Comparison of ENCODE assay signal across 18 cellular contexts in genomic region chr22:46815559-46815895, GRCh38. TPM values are rescaled to one million over a fixed set of nuclear protein-coding genes. Genes with fewer than 3 reads are reported as not detected.
A peak's percentile ranks its signal among the peaks of the same experiment; 100 is the strongest.
DNase-seq lines count a peak whose midpoint lies in the region; ATAC-seq, FAIRE-seq and TF ChIP-seq lines count a peak whose summit lies in the region.
"Had no signal": no experiment of that assay in that cellular context is flagged by ENCODE, and none has a peak within 500 bp of the region (broad histone marks: within the 10 kb centered on the region; RNA-seq: fewer than 3 reads in every experiment).

No MANE protein-coding gene starts in this region.

- no peak overlapping the region for H2AFZ ChIP-seq in IMR-90 (replicated peaks; ENCODE audit: low read length, poor library complexity)
- H2AFZ ChIP-seq: parathyroid adenoma had no signal

- H4K91ac ChIP-seq in IMR-90 (ENCODE audit: insufficient read depth, low read depth, low read length): no peak overlapping the region; the same call in none of the 2 replicates

- no peak overlapping the region for H2BK120ac ChIP-seq in IMR-90 (ENCODE audit: low read depth, low read length)

- peaks cover 4% of the 10 kb centered on the region; the same call in 1 of the 2 replicates for H3K36me3 ChIP-seq in IMR-90 (ENCODE audit: control insufficient read depth, insufficient read depth, low read length)
- H3K36me3 ChIP-seq: BE2C had no signal

- POLR2A ChIA-PET in A549 (lab: Yijun Ruan, JAX): no interaction called here
- POLR2A ChIA-PET in IMR-90 (lab: Charles Lee; ENCODE audit: unreplicated experiment): no interaction called here

- dilution Hi-C loops in IMR-90 (cut with HindIII; ENCODE audit: low sequenced_read_pairs, unreplicated experiment): no loop called here

- peak in 1 of 2 experiments; percentile 32; a peak in 2 of 6 replicates for ATAC-seq in A549
- ATAC-seq in IMR-90 (ENCODE audit: low read depth): no peak
- ATAC-seq in effector memory CD8-positive, alpha-beta T cell (replicated peaks): no peak

- no peak overlapping the region for H3K23ac ChIP-seq in IMR-90 (ENCODE audit: low read depth, low read length)

- no peak overlapping the region for H3K4me3 ChIP-seq in A549
- no peak overlapping the region for H3K4me3 ChIP-seq in IMR-90 (ENCODE audit: insufficient read depth, low read depth, low read length)
- H3K4me3 ChIP-seq: mucosa of descending colon, skin epidermis had no signal

- no peak overlapping the region for H4K5ac ChIP-seq in IMR-90 (ENCODE audit: low read depth, low read length)

- H3K79me1 ChIP-seq in IMR-90 (ENCODE audit: low read depth in 1 of 2, low read length in 2 of 2): peaks cover 20 to 48% of the 10 kb centered on the region in 2 experiments

- TF ChIP-seq CTCF in A549 (IDR thresholded peaks at IDR 0.05) (no peak), IMR-90 (conservative IDR thresholded peaks at IDR 0.05; ENCODE audit: low read depth, low read length) (no peak), neural crest cell (conservative IDR thresholded peaks at IDR 0.05) (no peak)

- H3K27ac ChIP-seq in A549: peak overlapping the region; percentile 45 to 82
- no peak overlapping the region for H3K27ac ChIP-seq in IMR-90 (ENCODE audit: insufficient read depth, low read length)
- H3K27ac ChIP-seq: parathyroid adenoma had no signal

- H3K27ac Mint-ChIP-seq in effector memory CD8-positive, alpha-beta T cell: peak overlapping the region; percentile 38 to 62
- peak overlapping the region; percentile 85 for H3K27ac Mint-ChIP-seq in neural crest cell (ENCODE audit: unreplicated experiment)
- H3K27ac Mint-ChIP-seq: T-helper 2 cell treated with Interferon-gamma antibody and Interleukin-4, amounts not matched to agents 5 μg/mL and 100 μg/mL, for 36 hours had no signal

- H2AK5ac ChIP-seq in IMR-90 (ENCODE audit: low read depth, low read length): peak overlapping the region; percentile 77; the same call in 1 of the 2 replicates

- 77% methylated on average over 5 of the region's 5 CpGs for WGBS in A549 (ENCODE audit: missing lambda C conversion rate)
- WGBS in IMR-90 (ENCODE audit: extremely low coverage in 2 of 2, insufficient read length in 1 of 2), 2 experiments: no CpG with 5 or more reads among the region's 5 CpGs

- no peak overlapping the region for H3K14ac ChIP-seq in IMR-90 (replicated peaks; ENCODE audit: low read depth, low read length)

- TF ChIP-seq POLR2A in A549 (IDR thresholded peaks at IDR 0.05; ENCODE audit: low read length) (no peak), IMR-90 (IDR thresholded peaks at IDR 0.05; ENCODE audit: low read depth, low read length) (no peak)

- no peak overlapping the region for H3K18ac ChIP-seq in IMR-90 (ENCODE audit: low read depth, low read length)

- no peak overlapping the region; the same call in 2 of the 3 replicates for H2BK15ac ChIP-seq in IMR-90 (ENCODE audit: low read depth, low read length)

- peaks cover 23% of the 10 kb centered on the region for H3K36me3 Mint-ChIP-seq in effector memory CD8-positive, alpha-beta T cell (ENCODE audit: insufficient read depth)
- H3K36me3 Mint-ChIP-seq in neural crest cell (ENCODE audit: low read depth): peaks cover 18% of the 10 kb centered on the region

- CTCF ChIA-PET in A549 (lab: Yijun Ruan, JAX): interaction anchor here (0.7 to 2.7 kb wide), 3 partner anchors 13 to 67 kb away, joined by 3 to 23 read pairs (median 7); no protein-coding TSS in a partner anchor
- CTCF ChIA-PET in IMR-90 (lab: Yijun Ruan, JAX): interaction anchor here (0.9 kb wide), 1 partner anchor 13 kb away, joined by 5 read pairs; no protein-coding TSS in a partner anchor

- H2AK9ac ChIP-seq in IMR-90 (replicated peaks; ENCODE audit: low read depth, low read length, poor library complexity): peak overlapping the region; percentile 82

- DNase-seq in A549 (ENCODE audit: low read depth in 1 of 2, low spot score in 1 of 2) (no peak), IMR-90 (no peak), neural crest cell (ENCODE audit: low read depth, low spot score) (no peak), AG08395 (ENCODE audit: low spot score) (no peak), NCI-H2227 treated with DMSO at 0.1 percent for 48 hours (lab: John Stamatoyannopoulos, UW) (no peak), 8988T (no peak), NCI-H1930 (lab: John Stamatoyannopoulos, UW) (no peak)
- no peak for DNase-seq in effector memory CD8-positive, alpha-beta T cell
- DNase-seq: activated T-cell treated with anti-CD3 and anti-CD28 coated beads, Interleukin-2, amount 50 U/mL, for 1 hour; BE2C; erythroblast; NCI-H1105; NCI-H2171; NK-92 treated with Interleukin-12 subunit alpha and Interleukin-12 subunit beta, amount 100 ng/mL, for 24 hours had no signal

- no peak overlapping the region for H2BK5ac ChIP-seq in IMR-90 (ENCODE audit: low read depth, low read length, poor library complexity, severe bottlenecking)

- H3K4me3 Mint-ChIP-seq in effector memory CD8-positive, alpha-beta T cell: no peak overlapping the region
- H3K4me3 Mint-ChIP-seq in neural crest cell: peak overlapping the region; percentile 32
- H3K4me3 Mint-ChIP-seq: T-helper 2 cell treated with Interferon-gamma antibody and Interleukin-4, amounts not matched to agents 5 μg/mL and 100 μg/mL, for 36 hours had no signal

- no peaks in the 10 kb centered on the region for H3K27me3 Mint-ChIP-seq in effector memory CD8-positive, alpha-beta T cell
- no peaks in the 10 kb centered on the region for H3K27me3 Mint-ChIP-seq in neural crest cell (ENCODE audit: low read depth)

- H3K27me3 ChIP-seq in IMR-90 (ENCODE audit: control insufficient read depth, insufficient read depth, low read length): no peaks in the 10 kb centered on the region
- H3K27me3 ChIP-seq: BE2C had no signal

- H3K4me2 ChIP-seq in A549 (peak overlapping the region; percentile 62), IMR-90 (ENCODE audit: low read depth, low read length) (no peak overlapping the region)

- no peak overlapping the region for H2BK20ac ChIP-seq in IMR-90 (ENCODE audit: low read depth, low read length)

- in situ Hi-C loops in IMR-90 (cut with MboI; ENCODE audit: low sequenced_read_pairs): no loop called here

- no peak overlapping the region for H3K56ac ChIP-seq in IMR-90 (ENCODE audit: extremely low read depth, insufficient read depth, low read length)

- H3K4me1 Mint-ChIP-seq in effector memory CD8-positive, alpha-beta T cell (ENCODE audit: low read depth in 2 of 2): peaks cover 60 to 64% of the 10 kb centered on the region in 2 donors
- H3K4me1 Mint-ChIP-seq in neural crest cell: peaks cover 75% of the 10 kb centered on the region

- H3K9ac ChIP-seq in IMR-90 (ENCODE audit: low read depth, low read length): no peak overlapping the region
- H3K9ac ChIP-seq: parathyroid adenoma had no signal

- BruUV-seq in IMR-90 (replicated peaks; lab: Mats Ljungman, UMichigan): no TSS peak

- H3K4me1 ChIP-seq in A549: peaks cover 35% of the 10 kb centered on the region
- peaks cover 14% of the 10 kb centered on the region for H3K4me1 ChIP-seq in IMR-90 (ENCODE audit: control insufficient read depth, insufficient read depth, low read length)
- H3K4me1 ChIP-seq: BE2C had no signal

- H3K9me1 ChIP-seq in IMR-90 (ENCODE audit: insufficient read depth, low read length): peaks cover 10% of the 10 kb centered on the region

- peak overlapping the region; percentile 65; the same call in 1 of the 2 replicates for H3K4ac ChIP-seq in IMR-90 (ENCODE audit: low read depth, low read length)

- H4K8ac ChIP-seq in IMR-90 (ENCODE audit: low read depth in 2 of 2, low read length in 2 of 2): no peak overlapping the region

- TF ChIP-seq RAD21 in A549 (conservative IDR thresholded peaks at IDR 0.05 in 1 of 2, IDR thresholded peaks at IDR 0.05 in 1 of 2) (no peak), IMR-90 (IDR thresholded peaks at IDR 0.05; ENCODE audit: low read length) (no peak)

- H3K9me3 ChIP-seq in A549: no peaks in the 10 kb centered on the region
- H3K9me3 ChIP-seq in IMR-90 (ENCODE audit: control insufficient read depth, insufficient read depth, low read length): no peaks in the 10 kb centered on the region
- H3K9me3 ChIP-seq: BE2C, mucosa of descending colon had no signal

- intact Hi-C loops in IMR-90 (cut with micrococcal nuclease): loop anchor here (2.0 kb wide), 1 partner anchor 61 kb away; no protein-coding TSS in a partner anchor

- FAIRE-seq in A549 (lab: Jason Lieb, UNC): no peak

- peaks cover 0 to 2% of the 10 kb centered on the region in 2 donors for H3K9me3 Mint-ChIP-seq in effector memory CD8-positive, alpha-beta T cell
- peaks cover 8% of the 10 kb centered on the region for H3K9me3 Mint-ChIP-seq in neural crest cell
- H3K9me3 Mint-ChIP-seq: T-helper 2 cell treated with Interferon-gamma antibody and Interleukin-4, amounts not matched to agents 5 μg/mL and 100 μg/mL, for 36 hours had no signal

- peaks cover 34% of the 10 kb centered on the region; the same call in 1 of the 2 replicates for H4K20me1 ChIP-seq in IMR-90 (ENCODE audit: insufficient read depth, low read length)

- TF ChIP-seq EP300 in A549 (IDR thresholded peaks at IDR 0.05): no peak

TF ChIP-seq in A549, 52 proteins besides CTCF, POLR2A, EP300 and RAD21 (continues in another document):
- TF ChIP-seq MAX (IDR thresholded peaks at IDR 0.05) (no peak), POLR2AphosphoS2 (conservative IDR thresholded peaks at IDR 0.05; ENCODE audit: low read length) (no peak), TFCP2L1 (CRISPR knock-in tag; IDR thresholded peaks at IDR 0.05) (no peak), CBX2 (IDR thresholded peaks at IDR 0.05; ENCODE audit: borderline replicate concordance, low read depth) (no peak)

TF ChIP-seq in IMR-90, 13 proteins besides CTCF, POLR2A, EP300 and RAD21 (continues in another document):
- TF ChIP-seq MXI1 (IDR thresholded peaks at IDR 0.05; ENCODE audit: borderline replicate concordance, low read depth, low read length) (no peak), USF2 (IDR thresholded peaks at IDR 0.05; ENCODE audit: low read depth, low read length) (no peak), RFX5 (IDR thresholded peaks at IDR 0.05; ENCODE audit: low read depth, low read length) (no peak), SMC3 (IDR thresholded peaks at IDR 0.05; ENCODE audit: low read depth, low read length) (no peak)

RNA-seq across cellular contexts. Expression of gene TBC1D22A, which starts 53.1 kb away (rescaled TPM):
- polyA plus RNA-seq in A549 (2011; rRNA removed): 10.4 and 10.8 TPM in 2 replicates
- 11.2 and 11.7 TPM in 2 replicates for polyA plus RNA-seq in A549 (2012; cell fraction: cytosol; rRNA removed)
- 11.0 and 12.8 TPM in 2 replicates for polyA plus RNA-seq in A549 (2012; cell fraction: nucleus; rRNA removed)
- polyA plus RNA-seq in A549 (2017; fragmentation: RNase III; extraction: RNeasy Plus Mini Kit Qiagen cat#74134 plus additional on column Dnase treatment): 8.2 to 9.7 TPM (median 8.9 TPM) in 3 replicates
- polyA minus RNA-seq in A549 (2011; rRNA and poly(A)+ RNA removed): 8.2 and 12.6 TPM in 2 replicates
- total RNA-seq in IMR-90 (2012; rRNA removed): 9.0 and 9.4 TPM in 2 replicates
- polyA plus RNA-seq in IMR-90 (2012; rRNA removed): 16.7 and 17.3 TPM in 2 replicates
- 18.4 and 23.5 TPM in 2 replicates for polyA plus RNA-seq in IMR-90 (2012; cell fraction: cytosol; rRNA removed)
- 14.2 and 18.0 TPM in 2 replicates for polyA plus RNA-seq in IMR-90 (2012; cell fraction: nucleus; rRNA removed; ENCODE audit: low replicate concordance)
- 14.3 and 15.5 TPM in 2 replicates for total RNA-seq in neural crest cell
